In the genomic region with DNA sequence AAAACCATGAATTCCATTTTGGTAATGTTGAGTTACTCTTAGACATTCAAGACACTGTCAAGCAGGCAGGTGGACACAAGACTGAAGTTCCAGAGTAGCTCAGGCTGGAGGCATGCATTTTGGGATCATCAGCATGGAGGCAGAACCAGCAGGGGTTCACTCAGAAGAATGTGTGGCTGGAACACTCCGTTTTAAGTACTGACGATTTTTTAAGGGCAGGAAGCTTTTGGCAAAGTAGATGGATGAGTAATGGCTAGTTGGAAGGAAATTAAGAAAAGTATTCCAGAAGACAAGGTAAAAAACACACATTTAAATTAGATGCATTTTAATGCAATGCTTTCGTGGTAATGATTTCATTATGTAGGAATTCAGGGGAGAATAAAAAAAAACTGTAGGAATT, we compare ENCODE assay signal across 1 cellular context.
A peak's percentile ranks its signal among the peaks of the same experiment; 100 is the strongest.
TF ChIP-seq lines count a peak whose summit lies in the region.

No MANE protein-coding gene starts in this region.

TF ChIP-seq in GM23338, 12 proteins besides CTCF, POLR2A, EP300 and RAD21:
- TF ChIP-seq ZNF462 (CRISPR knock-in tag; IDR thresholded peaks at IDR 0.05) (0 out of 2 replicates have a peak, but pooled peaks have one; percentile 44), STAT1 (IDR thresholded peaks at IDR 0.05; ENCODE audit: unreplicated experiment) (no peak)
